In the genomic region with DNA sequence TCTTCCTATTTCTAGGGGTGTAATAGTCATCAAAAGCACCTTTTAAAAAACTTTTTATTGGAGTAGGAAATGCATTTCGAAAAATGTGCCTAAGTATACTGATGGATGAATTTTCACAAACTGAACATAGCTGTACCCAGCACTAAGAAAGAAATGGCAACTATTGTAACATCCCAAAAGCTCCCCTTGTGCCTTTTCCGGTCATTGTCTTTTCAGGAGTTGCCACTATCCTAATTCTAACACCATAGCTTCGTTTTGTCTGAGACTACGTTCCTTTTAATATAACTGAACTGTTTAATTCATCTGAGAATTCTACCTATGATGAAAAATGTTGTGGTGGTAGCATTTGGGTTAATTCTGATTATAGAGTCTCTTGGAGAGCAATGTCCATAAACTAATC, we compare ENCODE assay signal across 1 cellular context.
TF ChIP-seq lines count a peak whose summit lies in the region.

No MANE protein-coding gene starts in this region.

TF ChIP-seq in HepG2, 621 proteins besides CTCF, POLR2A, EP300 and RAD21:
- TF ChIP-seq ZNF639 (CRISPR knock-in tag; conservative IDR thresholded peaks at IDR 0.05) (no peak), E2F5 (CRISPR knock-in tag; conservative IDR thresholded peaks at IDR 0.05) (no peak), CCDC6 (CRISPR knock-in tag; IDR thresholded peaks at IDR 0.05) (no peak), MTERF4 (CRISPR knock-in tag; IDR thresholded peaks at IDR 0.05) (no peak), ARNT (IDR thresholded peaks at IDR 0.05) (no peak), ZNF724P (CRISPR knock-in tag; IDR thresholded peaks at IDR 0.05; ENCODE audit: borderline replicate concordance) (no peak), RFX5 (IDR thresholded peaks at IDR 0.05; ENCODE audit: low read depth, low read length) (no peak), ZNF367 (CRISPR knock-in tag; IDR thresholded peaks at IDR 0.05; ENCODE audit: borderline replicate concordance) (no peak), FOXC1 (CRISPR knock-in tag; IDR thresholded peaks at IDR 0.05; ENCODE audit: borderline replicate concordance) (no peak), IKZF1 (IDR thresholded peaks at IDR 0.05) (no peak), SETDB1 (CRISPR knock-in tag; IDR thresholded peaks at IDR 0.05; ENCODE audit: borderline replicate concordance) (no peak), TGIF2 (CRISPR knock-in tag; IDR thresholded peaks at IDR 0.05) (no peak)
- TF ChIP-seq, protein P1, sequence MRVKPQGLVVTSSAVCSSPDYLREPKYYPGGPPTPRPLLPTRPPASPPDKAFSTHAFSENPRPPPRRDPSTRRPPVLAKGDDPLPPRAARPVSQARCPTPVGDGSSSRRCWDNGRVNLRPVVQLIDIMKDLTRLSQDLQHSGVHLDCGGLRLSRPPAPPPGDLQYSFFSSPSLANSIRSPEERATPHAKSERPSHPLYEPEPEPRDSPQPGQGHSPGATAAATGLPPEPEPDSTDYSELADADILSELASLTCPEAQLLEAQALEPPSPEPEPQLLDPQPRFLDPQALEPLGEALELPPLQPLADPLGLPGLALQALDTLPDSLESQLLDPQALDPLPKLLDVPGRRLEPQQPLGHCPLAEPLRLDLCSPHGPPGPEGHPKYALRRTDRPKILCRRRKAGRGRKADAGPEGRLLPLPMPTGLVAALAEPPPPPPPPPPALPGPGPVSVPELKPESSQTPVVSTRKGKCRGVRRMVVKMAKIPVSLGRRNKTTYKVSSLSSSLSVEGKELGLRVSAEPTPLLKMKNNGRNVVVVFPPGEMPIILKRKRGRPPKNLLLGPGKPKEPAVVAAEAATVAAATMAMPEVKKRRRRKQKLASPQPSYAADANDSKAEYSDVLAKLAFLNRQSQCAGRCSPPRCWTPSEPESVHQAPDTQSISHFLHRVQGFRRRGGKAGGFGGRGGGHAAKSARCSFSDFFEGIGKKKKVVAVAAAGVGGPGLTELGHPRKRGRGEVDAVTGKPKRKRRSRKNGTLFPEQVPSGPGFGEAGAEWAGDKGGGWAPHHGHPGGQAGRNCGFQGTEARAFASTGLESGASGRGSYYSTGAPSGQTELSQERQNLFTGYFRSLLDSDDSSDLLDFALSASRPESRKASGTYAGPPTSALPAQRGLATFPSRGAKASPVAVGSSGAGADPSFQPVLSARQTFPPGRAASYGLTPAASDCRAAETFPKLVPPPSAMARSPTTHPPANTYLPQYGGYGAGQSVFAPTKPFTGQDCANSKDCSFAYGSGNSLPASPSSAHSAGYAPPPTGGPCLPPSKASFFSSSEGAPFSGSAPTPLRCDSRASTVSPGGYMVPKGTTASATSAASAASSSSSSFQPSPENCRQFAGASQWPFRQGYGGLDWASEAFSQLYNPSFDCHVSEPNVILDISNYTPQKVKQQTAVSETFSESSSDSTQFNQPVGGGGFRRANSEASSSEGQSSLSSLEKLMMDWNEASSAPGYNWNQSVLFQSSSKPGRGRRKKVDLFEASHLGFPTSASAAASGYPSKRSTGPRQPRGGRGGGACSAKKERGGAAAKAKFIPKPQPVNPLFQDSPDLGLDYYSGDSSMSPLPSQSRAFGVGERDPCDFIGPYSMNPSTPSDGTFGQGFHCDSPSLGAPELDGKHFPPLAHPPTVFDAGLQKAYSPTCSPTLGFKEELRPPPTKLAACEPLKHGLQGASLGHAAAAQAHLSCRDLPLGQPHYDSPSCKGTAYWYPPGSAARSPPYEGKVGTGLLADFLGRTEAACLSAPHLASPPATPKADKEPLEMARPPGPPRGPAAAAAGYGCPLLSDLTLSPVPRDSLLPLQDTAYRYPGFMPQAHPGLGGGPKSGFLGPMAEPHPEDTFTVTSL (CRISPR knock-in tag; IDR thresholded peaks at IDR 0.05; ENCODE audit: borderline replicate concordance): no peak
- TF ChIP-seq, protein P2, sequence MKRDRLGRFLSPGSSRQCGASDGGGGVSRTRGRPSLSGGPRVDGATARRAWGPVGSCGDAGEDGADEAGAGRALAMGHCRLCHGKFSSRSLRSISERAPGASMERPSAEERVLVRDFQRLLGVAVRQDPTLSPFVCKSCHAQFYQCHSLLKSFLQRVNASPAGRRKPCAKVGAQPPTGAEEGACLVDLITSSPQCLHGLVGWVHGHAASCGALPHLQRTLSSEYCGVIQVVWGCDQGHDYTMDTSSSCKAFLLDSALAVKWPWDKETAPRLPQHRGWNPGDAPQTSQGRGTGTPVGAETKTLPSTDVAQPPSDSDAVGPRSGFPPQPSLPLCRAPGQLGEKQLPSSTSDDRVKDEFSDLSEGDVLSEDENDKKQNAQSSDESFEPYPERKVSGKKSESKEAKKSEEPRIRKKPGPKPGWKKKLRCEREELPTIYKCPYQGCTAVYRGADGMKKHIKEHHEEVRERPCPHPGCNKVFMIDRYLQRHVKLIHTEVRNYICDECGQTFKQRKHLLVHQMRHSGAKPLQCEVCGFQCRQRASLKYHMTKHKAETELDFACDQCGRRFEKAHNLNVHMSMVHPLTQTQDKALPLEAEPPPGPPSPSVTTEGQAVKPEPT (CRISPR knock-in tag; IDR thresholded peaks at IDR 0.05; ENCODE audit: low read depth): no peak
